In genomic region chr2:43521568-43521967, GRCh38 we compare ENCODE assay signal across 27 cellular contexts.
A peak's percentile ranks its signal among the peaks of the same experiment; 100 is the strongest.
DNase-seq lines count a peak whose midpoint lies in the region; TF ChIP-seq lines count a peak whose summit lies in the region.
"Had no signal": no experiment of that assay in that cellular context is flagged by ENCODE, and none has a peak within 500 bp of the region (broad histone marks: within the 10 kb centered on the region; RNA-seq: fewer than 3 reads in every experiment).

No MANE protein-coding gene starts in this region.

- dilution Hi-C loops in mammary epithelial cell (cut with HindIII; ENCODE audit: low sequenced_read_pairs), result no loop called here

- peaks cover 37% of the 10 kb centered on the region for H3K4me1 Mint-ChIP-seq in MCF 10A (ENCODE audit: insufficient read depth, unreplicated experiment)

- H3K4me1 ChIP-seq in mammary epithelial cell (ENCODE audit: insufficient read depth, low read length) (peaks cover 33% of the 10 kb centered on the region), esophagus squamous epithelium (peaks cover 0 to 60% (median 33%) of the 10 kb centered on the region in 3 donors)

- H3K27me3 ChIP-seq in mammary epithelial cell (ENCODE audit: insufficient read depth, low read length) (no peaks in the 10 kb centered on the region), esophagus squamous epithelium (no peaks in the 10 kb centered on the region)
- H3K27me3 ChIP-seq: SJCRH30 had no signal

- intact Hi-C loops in MCF 10A (cut with micrococcal nuclease) (no loop called here), mammary epithelial cell (cut with micrococcal nuclease) (no loop called here), esophagus squamous epithelium (cut with DNase I) (no loop called here)

- TF ChIP-seq CTCF in MCF 10A (IDR thresholded peaks at IDR 0.05; ENCODE audit: unreplicated experiment), result no peak
- no peak for TF ChIP-seq CTCF in mammary epithelial cell (conservative IDR thresholded peaks at IDR 0.05 in 1 of 2, IDR thresholded peaks at IDR 0.05 in 1 of 2; ENCODE audit: extremely low read depth in 1 of 2, insufficient read depth in 1 of 2, low read depth in 1 of 2, low read length in 2 of 2)
- no peak for TF ChIP-seq CTCF in esophagus squamous epithelium (IDR thresholded peaks at IDR 0.05)

- H3K9me3 ChIP-seq in mammary epithelial cell (replicated peaks; ENCODE audit: insufficient read depth, low read length) (no peaks in the 10 kb centered on the region), esophagus squamous epithelium (no peaks in the 10 kb centered on the region)
- H3K9me3 ChIP-seq: SJCRH30 had no signal

- no peak overlapping the region for H2AFZ ChIP-seq in mammary epithelial cell (ENCODE audit: low read depth, low read length)

- H3K79me2 ChIP-seq in mammary epithelial cell (ENCODE audit: insufficient read depth, low read length), result no peaks in the 10 kb centered on the region

- no peaks in the 10 kb centered on the region for H3K27me3 Mint-ChIP-seq in MCF 10A (ENCODE audit: insufficient read depth, unreplicated experiment)
- H3K27me3 Mint-ChIP-seq: B cell; CD8-positive, alpha-beta memory T cell; IgD-negative memory B cell had no signal

- CTCF ChIA-PET in MCF 10A (lab: Yijun Ruan, JAX) (interaction anchor here (0.6 to 2.0 kb wide), 7 partner anchors 20 to 694 kb away, joined by 3 to 6 read pairs (median 4); no protein-coding TSS in a partner anchor), mammary epithelial cell (lab: Charles Lee; ENCODE audit: low non-redundant PET) (no interaction called here)

- BruUV-seq in MCF 10A (replicated peaks; lab: Mats Ljungman, UMichigan) (no TSS peak), mammary epithelial cell (replicated peaks; lab: Mats Ljungman, UMichigan) (no TSS peak)

- H3K9me3 Mint-ChIP-seq in MCF 10A (ENCODE audit: unreplicated experiment), result no peaks in the 10 kb centered on the region

- 96% methylated on average over 2 of the region's 2 CpGs for WGBS in mammary epithelial cell (ENCODE audit: low coverage, missing lambda C conversion rate)
- WGBS in esophagus squamous epithelium, 2 donors, result 94 to 95% methylated on average over 2 of the region's 2 CpGs

- no peak overlapping the region for H3K4me2 ChIP-seq in mammary epithelial cell (ENCODE audit: insufficient read depth, low read depth, low read length)
- H3K4me2 ChIP-seq: KMS-11 had no signal

- in situ Hi-C loops in mammary epithelial cell (cut with MboI; ENCODE audit: low sequenced_read_pairs in 2 of 2), result no loop called here

- H3K4me3 ChIP-seq in mammary epithelial cell (replicated peaks in 1 of 3; ENCODE audit: insufficient read depth in 1 of 3, low read depth in 2 of 3, low read length in 3 of 3) (no peak overlapping the region), esophagus squamous epithelium (no peak overlapping the region), skin epidermis (no peak overlapping the region)
- H3K4me3 ChIP-seq: GM12878, SJCRH30 had no signal

- H3K27ac ChIP-seq in mammary epithelial cell (ENCODE audit: insufficient read depth, low read depth, low read length) (no peak overlapping the region), esophagus squamous epithelium (peak overlapping the region in 3 of 4 donors; percentile 69 to 86 (median 82)), skin epidermis (peak overlapping the region in 12 of 21 experiments; percentile 15 to 81 (median 52))
- H3K27ac ChIP-seq: 22Rv1, HL-60, KMS-11, SJCRH30 had no signal

- no peak overlapping the region for H3K4me3 Mint-ChIP-seq in MCF 10A (ENCODE audit: unreplicated experiment)
- H3K4me3 Mint-ChIP-seq: B cell; CD14-positive monocyte; CD8-positive, alpha-beta memory T cell; IgD-negative memory B cell had no signal

- H3K36me3 ChIP-seq in mammary epithelial cell (ENCODE audit: insufficient read depth, low read length) (no peaks in the 10 kb centered on the region), esophagus squamous epithelium (peaks cover 0 to 8% (median 0%) of the 10 kb centered on the region in 3 donors)

- TF ChIP-seq POLR2A in esophagus squamous epithelium (IDR thresholded peaks at IDR 0.05), result no peak

- peaks cover 11% of the 10 kb centered on the region for H3K36me3 Mint-ChIP-seq in MCF 10A (ENCODE audit: insufficient read depth, unreplicated experiment)

- peak overlapping the region; percentile 79 for H3K27ac Mint-ChIP-seq in MCF 10A (ENCODE audit: low read depth, unreplicated experiment)
- H3K27ac Mint-ChIP-seq: B cell had no signal

- H4K20me1 ChIP-seq in mammary epithelial cell (ENCODE audit: insufficient read depth, low read length), result no peaks in the 10 kb centered on the region

- POLR2A ChIA-PET in MCF 10A (lab: Yijun Ruan, JAX), result interaction anchor here (0.6 to 9.8 kb wide), 4 partner anchors 9 to 287 kb away, joined by 4 to 141 read pairs (median 10); no protein-coding TSS in a partner anchor

- DNase-seq in MCF 10A (ENCODE audit: unreplicated experiment) (no peak), mammary epithelial cell (no peak), esophagus squamous epithelium (lab: John Stamatoyannopoulos, UW) (no peak), ureter (ENCODE audit: low spot score) (no peak), NCI-H526 treated with DMSO at 0.1 percent for 48 hours (lab: John Stamatoyannopoulos, UW) (no peak), SW480 (ENCODE audit: low spot score) (no peak), anterior cingulate cortex (lab: John Stamatoyannopoulos, UW) (no peak)
- DNase-seq: CD8-positive, alpha-beta memory T cell; DMS 273 treated with DMSO at 0.1 percent for 48 hours; DMS79; EL; GDM1; NCI-H1048; NCI-H1417; NCI-H1694; NCI-H2029 treated with DMSO at 0.1 percent for 48 hours; NCI-H2227 treated with DMSO at 0.1 percent for 48 hours; PC-3; SJCRH30 had no signal

- H3K9ac ChIP-seq in mammary epithelial cell (ENCODE audit: insufficient read depth, low read length), result no peak overlapping the region
- H3K9ac ChIP-seq: KMS-11 had no signal
